In the genomic region with DNA sequence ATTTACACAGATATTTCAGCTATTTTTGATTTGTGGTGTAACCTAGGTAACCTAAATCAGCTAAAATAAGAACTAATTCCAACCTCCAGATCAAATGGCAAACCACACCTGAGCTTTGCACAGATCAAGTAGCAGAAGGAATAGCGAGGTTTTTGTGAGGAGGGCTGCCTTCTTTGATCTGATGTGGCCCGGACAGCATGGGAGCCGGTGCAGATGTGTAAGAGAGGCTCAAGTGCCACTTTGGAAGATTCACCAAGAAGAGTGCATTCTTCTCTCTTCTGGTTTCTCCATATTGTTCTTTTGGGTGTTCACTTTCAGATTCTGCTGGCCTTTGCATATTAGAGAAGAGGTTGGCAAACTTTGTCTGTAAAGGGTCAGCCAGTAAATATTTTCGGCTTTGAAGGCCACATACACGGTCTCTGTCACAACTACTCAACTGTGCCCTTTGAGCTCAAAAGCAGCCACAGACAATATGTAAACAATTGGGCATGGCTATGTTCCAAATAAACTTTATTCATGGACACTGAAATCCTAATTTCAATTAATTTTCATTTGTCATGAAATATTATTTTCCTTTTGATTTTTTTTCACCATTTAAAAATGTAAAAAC, we compare ENCODE assay signal across 1 cellular context.
TF ChIP-seq lines count a peak whose summit lies in the region.

No MANE protein-coding gene starts in this region.

TF ChIP-seq in SK-N-SH treated with all-trans-retinoic acid at 6 μM for 48 hours, 23 proteins besides CTCF, POLR2A, EP300 and RAD21 (continued from another document):
- TF ChIP-seq, protein P1, sequence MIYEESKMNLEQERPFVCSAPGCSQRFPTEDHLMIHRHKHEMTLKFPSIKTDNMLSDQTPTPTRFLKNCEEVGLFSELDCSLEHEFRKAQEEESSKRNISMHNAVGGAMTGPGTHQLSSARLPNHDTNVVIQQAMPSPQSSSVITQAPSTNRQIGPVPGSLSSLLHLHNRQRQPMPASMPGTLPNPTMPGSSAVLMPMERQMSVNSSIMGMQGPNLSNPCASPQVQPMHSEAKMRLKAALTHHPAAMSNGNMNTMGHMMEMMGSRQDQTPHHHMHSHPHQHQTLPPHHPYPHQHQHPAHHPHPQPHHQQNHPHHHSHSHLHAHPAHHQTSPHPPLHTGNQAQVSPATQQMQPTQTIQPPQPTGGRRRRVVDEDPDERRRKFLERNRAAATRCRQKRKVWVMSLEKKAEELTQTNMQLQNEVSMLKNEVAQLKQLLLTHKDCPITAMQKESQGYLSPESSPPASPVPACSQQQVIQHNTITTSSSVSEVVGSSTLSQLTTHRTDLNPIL (CRISPR knock-in tag; IDR thresholded peaks at IDR 0.05; ENCODE audit: low read depth), result no peak
- TF ChIP-seq ARNTL (CRISPR knock-in tag; IDR thresholded peaks at IDR 0.05; ENCODE audit: borderline replicate concordance, low read depth), result no peak
- no peak for TF ChIP-seq ESRRG (CRISPR knock-in tag; IDR thresholded peaks at IDR 0.05)
